Comparison of ENCODE assay signal across 24 cellular contexts in genomic region chr22:27323646-27324045, GRCh38.
"Had no signal": no experiment of that assay in that cellular context is flagged by ENCODE, and none has a peak within 500 bp of the region (broad histone marks: within the 10 kb centered on the region; RNA-seq: fewer than 3 reads in every experiment).

No MANE protein-coding gene starts in this region.

- H3K4me3 Mint-ChIP-seq: dendritic cell treated with granulocyte-macrophage colony-stimulating factor and Interleukin-4, amounts not matched to agents 40 ng/mL and 50 ng/mL, for 4 days; naive thymus-derived CD8-positive, alpha-beta T cell; nephron progenitor cell; stimulated activated effector memory CD8-positive, alpha-beta T cell treated with anti-CD3 and anti-CD28 coated beads, Interleukin-12 subunit alpha, Interleukin-12 subunit beta, amount 100 ng/mL, for 72 hours had no signal

- DNase-seq: effector memory CD4-positive, alpha-beta T cell; foreskin keratinocyte; heart left ventricle; left cardiac atrium; left ventricle myocardium inferior; lower lobe of right lung; naive thymus-derived CD8-positive, alpha-beta T cell; nephron progenitor cell; stimulated activated CD4-positive, alpha-beta T cell treated with anti-CD3 and anti-CD28 coated beads, Interleukin-12 subunit alpha, Interleukin-12 subunit beta, amount 100 ng/mL, for 4 hours; stimulated activated CD4-positive, alpha-beta T cell treated with anti-CD3 and anti-CD28 coated beads, Interleukin-1b, Interleukin-23, amount 100 ng/mL, for 48 hours; stimulated activated CD4-positive, alpha-beta T cell treated with anti-CD3 and anti-CD28 coated beads, Interleukin-4, amount 100 ng/mL, for 24 hours; stimulated activated naive CD4-positive, alpha-beta T cell treated with Interleukin-2 at 50 U/mL for 16 hours; stomach; thyroid gland; trophoblast cell had no signal

- H3K27me3 ChIP-seq: thyroid gland had no signal

- H3K9me3 ChIP-seq: esophagus muscularis mucosa, gastroesophageal sphincter, lower lobe of right lung, neutrophil, thyroid gland had no signal

- H3K36me3 ChIP-seq: esophagus muscularis mucosa, gastroesophageal sphincter, heart left ventricle, left ventricle myocardium inferior, lower lobe of right lung, neutrophil, stomach, thyroid gland had no signal

- H3K4me1 Mint-ChIP-seq: naive thymus-derived CD8-positive, alpha-beta T cell; stimulated activated effector memory CD8-positive, alpha-beta T cell treated with anti-CD3 and anti-CD28 coated beads, Interleukin-12 subunit alpha, Interleukin-12 subunit beta, amount 100 ng/mL, for 72 hours had no signal

- H3K9me3 Mint-ChIP-seq: dendritic cell treated with granulocyte-macrophage colony-stimulating factor and Interleukin-4, amounts not matched to agents 40 ng/mL and 50 ng/mL, for 4 days had no signal

- H3K27ac ChIP-seq: esophagus muscularis mucosa, foreskin keratinocyte, gastroesophageal sphincter, heart left ventricle, hepatocyte, left ventricle myocardium inferior, lower lobe of right lung, neutrophil, parathyroid adenoma, stomach, thyroid gland had no signal

- H3K4me1 ChIP-seq: foreskin keratinocyte, lower lobe of right lung, parathyroid adenoma, thyroid gland had no signal

- H3K4me3 ChIP-seq: esophagus muscularis mucosa, gastroesophageal sphincter, heart left ventricle, hepatocyte, left ventricle myocardium inferior, lower lobe of right lung, smooth muscle cell, stomach, thyroid gland had no signal

- H3K36me3 Mint-ChIP-seq: stimulated activated effector memory CD8-positive, alpha-beta T cell treated with anti-CD3 and anti-CD28 coated beads, Interleukin-12 subunit alpha, Interleukin-12 subunit beta, amount 100 ng/mL, for 72 hours had no signal

- H3K27ac Mint-ChIP-seq: dendritic cell treated with granulocyte-macrophage colony-stimulating factor and Interleukin-4, amounts not matched to agents 40 ng/mL and 50 ng/mL, for 4 days; naive thymus-derived CD8-positive, alpha-beta T cell; nephron progenitor cell; progenitor cell of endocrine pancreas; stimulated activated effector memory CD8-positive, alpha-beta T cell treated with anti-CD3 and anti-CD28 coated beads, Interleukin-12 subunit alpha, Interleukin-12 subunit beta, amount 100 ng/mL, for 72 hours had no signal
